26 cellular contexts compared by ENCODE assay signal in the genomic region with DNA sequence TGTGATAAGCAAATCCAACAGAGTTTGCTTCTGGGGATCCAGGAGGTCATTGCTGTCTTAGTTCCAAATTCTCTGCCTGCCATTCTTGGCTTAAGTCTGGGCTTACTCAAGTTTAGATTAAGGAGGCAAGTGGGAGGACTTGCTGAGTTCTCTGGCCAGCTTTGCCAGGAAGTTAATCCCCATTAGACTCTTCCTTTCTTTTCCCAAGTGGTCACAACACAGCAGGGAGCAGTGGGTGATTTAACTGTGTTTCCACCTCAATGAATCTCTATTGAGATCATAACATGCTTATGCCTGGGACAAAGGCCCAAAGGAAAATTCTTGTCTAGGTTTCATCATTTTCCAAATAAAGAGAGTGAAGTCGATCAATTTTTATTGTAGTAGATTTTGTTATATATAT.
"Had no signal": no experiment of that assay in that cellular context is flagged by ENCODE, and none has a peak within 500 bp of the region (broad histone marks: within the 10 kb centered on the region; RNA-seq: fewer than 3 reads in every experiment).

No MANE protein-coding gene starts in this region.

- DNase-seq: activated CD4-positive, alpha-beta T cell treated with anti-CD3 and anti-CD28 coated beads for 1 hour; activated CD8-positive, alpha-beta memory T cell treated with anti-CD3 and anti-CD28 coated beads for 24 hours; activated effector memory CD4-positive, alpha-beta T cell treated with Interleukin-2 at 50 U/mL for 16 hours; activated naive CD4-positive, alpha-beta T cell treated with anti-CD3 and anti-CD28 coated beads for 36 hours; activated naive CD8-positive, alpha-beta T cell treated with anti-CD3 and anti-CD28 coated beads for 36 hours; adrenal gland; dermis blood vessel endothelial cell; effector CD4-positive, alpha-beta T cell; foreskin melanocyte; islet precursor cell; left ventricle myocardium superior; mammary epithelial cell; naive B cell; nephron progenitor cell; nucleus accumbens; psoas muscle; right cardiac atrium; spleen; stimulated activated naive CD8-positive, alpha-beta T cell treated with anti-CD3 and anti-CD28 coated beads, Interleukin-15, Interleukin-2, amounts not matched to agents 100 U/mL and 50 U/mL, for 24 hours; SW 1271; T-helper 9 cell; testis; transverse colon had no signal

- H3K27me3 ChIP-seq: adrenal gland, ascending aorta, esophagus muscularis mucosa, spleen, testis, transverse colon had no signal

- H3K9me3 ChIP-seq: adrenal gland, ascending aorta, esophagus muscularis mucosa, psoas muscle, spleen, testis, transverse colon had no signal

- H3K27ac ChIP-seq: adrenal gland, ascending aorta, esophagus muscularis mucosa, parathyroid adenoma, psoas muscle, spleen, testis, transverse colon had no signal

- H3K4me3 ChIP-seq: adrenal gland, ascending aorta, esophagus muscularis mucosa, psoas muscle, spleen, testis, transverse colon had no signal

- H3K36me3 ChIP-seq: adrenal gland, ascending aorta, esophagus muscularis mucosa, spleen, transverse colon had no signal
